ENCODE assay signal across 1 cellular context in the genomic region with DNA sequence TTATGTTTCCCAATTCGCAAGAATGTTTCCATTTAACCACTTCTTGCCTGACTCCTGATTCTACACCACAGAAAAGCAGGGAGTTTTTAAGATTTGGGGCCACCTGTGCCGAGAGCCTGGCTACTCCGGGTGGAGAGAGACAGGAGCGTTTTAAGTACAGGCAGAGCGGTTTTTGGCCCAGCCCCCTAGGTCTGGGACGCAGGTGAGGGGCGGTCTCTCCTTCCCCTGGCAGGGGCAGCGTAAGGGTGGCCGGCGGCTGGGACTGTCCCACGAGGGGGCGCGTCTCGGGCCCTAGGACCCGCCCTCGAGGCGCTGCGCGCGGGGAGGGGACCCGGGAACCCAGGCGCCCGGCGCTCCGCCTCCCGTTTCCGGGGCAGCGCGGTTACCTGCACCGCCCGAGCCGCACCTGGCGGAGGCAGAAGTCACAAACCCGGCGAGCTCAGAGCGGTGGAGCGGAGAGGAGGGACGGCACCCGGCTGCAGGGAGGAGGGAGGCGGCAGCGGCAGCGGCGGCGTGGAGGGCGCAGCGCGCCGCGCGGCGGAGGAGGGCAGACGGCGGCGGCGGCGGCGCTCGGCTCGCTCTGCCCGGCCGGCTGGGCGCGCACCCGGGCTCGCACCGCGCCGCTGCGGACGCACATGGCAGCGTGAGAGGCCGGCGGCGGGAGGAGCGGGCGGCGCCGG.
TF ChIP-seq lines count a peak whose summit lies in the region.

A gene (plus strand): TSS at position 365 of the 680 bp plus-strand sequence. CDS start 508 bp downstream, outside the sequence.

TF ChIP-seq in SK-N-SH treated with all-trans-retinoic acid at 6 μM for 48 hours, 23 proteins besides CTCF, POLR2A, EP300 and RAD21 (continued from another document):
- TF ChIP-seq, protein P1, sequence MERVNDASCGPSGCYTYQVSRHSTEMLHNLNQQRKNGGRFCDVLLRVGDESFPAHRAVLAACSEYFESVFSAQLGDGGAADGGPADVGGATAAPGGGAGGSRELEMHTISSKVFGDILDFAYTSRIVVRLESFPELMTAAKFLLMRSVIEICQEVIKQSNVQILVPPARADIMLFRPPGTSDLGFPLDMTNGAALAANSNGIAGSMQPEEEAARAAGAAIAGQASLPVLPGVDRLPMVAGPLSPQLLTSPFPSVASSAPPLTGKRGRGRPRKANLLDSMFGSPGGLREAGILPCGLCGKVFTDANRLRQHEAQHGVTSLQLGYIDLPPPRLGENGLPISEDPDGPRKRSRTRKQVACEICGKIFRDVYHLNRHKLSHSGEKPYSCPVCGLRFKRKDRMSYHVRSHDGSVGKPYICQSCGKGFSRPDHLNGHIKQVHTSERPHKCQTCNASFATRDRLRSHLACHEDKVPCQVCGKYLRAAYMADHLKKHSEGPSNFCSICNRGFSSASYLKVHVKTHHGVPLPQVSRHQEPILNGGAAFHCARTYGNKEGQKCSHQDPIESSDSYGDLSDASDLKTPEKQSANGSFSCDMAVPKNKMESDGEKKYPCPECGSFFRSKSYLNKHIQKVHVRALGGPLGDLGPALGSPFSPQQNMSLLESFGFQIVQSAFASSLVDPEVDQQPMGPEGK (CRISPR knock-in tag; IDR thresholded peaks at IDR 0.05; ENCODE audit: borderline replicate concordance), result no peak
- TF ChIP-seq ZC3H10 (CRISPR knock-in tag; IDR thresholded peaks at IDR 0.05) (no peak), ZNF8 (CRISPR knock-in tag; IDR thresholded peaks at IDR 0.05) (no peak), ZNF70 (CRISPR knock-in tag; IDR thresholded peaks at IDR 0.05) (no peak), CSDC2 (CRISPR knock-in tag; IDR thresholded peaks at IDR 0.05) (no peak), ARNTL (CRISPR knock-in tag; IDR thresholded peaks at IDR 0.05; ENCODE audit: borderline replicate concordance, low read depth) (no peak)
TF ChIP-seq in SK-N-SH treated with all-trans-retinoic acid at 6 μM for 48 hours: peak in this region for 0.
